7 cellular contexts compared by ENCODE assay signal in genomic region chr6:145733770-145734169, GRCh38. TPM values are rescaled to one million over a fixed set of nuclear protein-coding genes. Genes with fewer than 3 reads are reported as not detected.
DNase-seq lines count a peak whose midpoint lies in the region; ATAC-seq and TF ChIP-seq lines count a peak whose summit lies in the region.

No MANE protein-coding gene starts in this region.

- H2BK12ac ChIP-seq in H9 (ENCODE audit: insufficient read length, low read depth, low read length), result no peak overlapping the region

- no peak overlapping the region for H3K4ac ChIP-seq in H9 (ENCODE audit: low read depth, low read length)

- H3K9me3 Mint-ChIP-seq in H9 (peaks cover 7 to 16% of the 10 kb centered on the region in 2 experiments; a peak in 3 of 5 replicates), brain (peaks cover 6 to 20% (median 15%) of the 10 kb centered on the region in 5 experiments)

- no peak overlapping the region for H3K27ac ChIP-seq in H9 (ENCODE audit: insufficient read length, low read depth, low read length)

- TF ChIP-seq CTCF in H9 (conservative IDR thresholded peaks at IDR 0.05) (no peak), brain (conservative IDR thresholded peaks at IDR 0.05) (no peak)

- no peak overlapping the region for H2AK5ac ChIP-seq in H9 (ENCODE audit: insufficient read length, low read length)

- H3K36me3 Mint-ChIP-seq in H9 (ENCODE audit: insufficient read depth in 1 of 3, low read depth in 3 of 3) (peaks cover 13 to 16% (median 14%) of the 10 kb centered on the region in 3 experiments; a peak in 6 of 7 replicates), brain (peaks cover 25% of the 10 kb centered on the region)

- H3K27ac Mint-ChIP-seq in H9 (no peak overlapping the region), brain (peak overlapping the region; percentile 79 to 99 (median 98))

- no peak overlapping the region for H2AFZ ChIP-seq in H9 (ENCODE audit: low read length)

- no peak overlapping the region for H3K18ac ChIP-seq in H9 (ENCODE audit: insufficient read length, low read depth, low read length)

- H4K5ac ChIP-seq in H9 (ENCODE audit: insufficient read length, low read depth, low read length), result no peak overlapping the region

- no peak overlapping the region for H4K91ac ChIP-seq in H9 (ENCODE audit: insufficient read length, low read depth, low read length)

- no peak overlapping the region for H3K14ac ChIP-seq in H9 (ENCODE audit: insufficient read depth, low read length)

- no peaks in the 10 kb centered on the region for H3K23me2 ChIP-seq in H9 (ENCODE audit: insufficient read length, low read depth, low read length, poor library complexity, severe bottlenecking)

- no peaks in the 10 kb centered on the region for H3K79me1 ChIP-seq in H9 (ENCODE audit: insufficient read depth, low read depth, low read length, poor library complexity, severe bottlenecking)

- no peaks in the 10 kb centered on the region for H3K9me3 ChIP-seq in H9 (ENCODE audit: control insufficient read depth, low read depth, low read length)

- H3K4me1 ChIP-seq in H9 (ENCODE audit: insufficient read depth, low read length), result no peaks in the 10 kb centered on the region

- no peak overlapping the region for H3K23ac ChIP-seq in H9 (ENCODE audit: insufficient read length, low read depth, low read length)

- no peak overlapping the region for H2BK15ac ChIP-seq in H9 (ENCODE audit: low read depth, low read length)

- no peaks in the 10 kb centered on the region for H3K79me2 ChIP-seq in H9 (ENCODE audit: insufficient read depth, low read length)

- peaks cover 10 to 13% of the 10 kb centered on the region in 2 experiments for H3K4me1 Mint-ChIP-seq in H9
- peaks cover 49% of the 10 kb centered on the region for H3K4me1 Mint-ChIP-seq in brain

- H3K9ac ChIP-seq in H9 (ENCODE audit: extremely low read depth, insufficient read length, low read length), result no peak overlapping the region

- no peak overlapping the region for H2BK20ac ChIP-seq in H9 (ENCODE audit: low read depth, low read length, poor library complexity, severe bottlenecking)

- no peak overlapping the region for H2BK120ac ChIP-seq in H9 (ENCODE audit: low read depth, low read length, poor library complexity, severe bottlenecking)

- no peak overlapping the region for H2BK5ac ChIP-seq in H9 (ENCODE audit: insufficient read length, low read length)

- peak overlapping the region; percentile 24 for H3K4me2 ChIP-seq in H9 (ENCODE audit: insufficient read depth, insufficient read length, low read length)

- H3K4me3 Mint-ChIP-seq in H9, result peak overlapping the region; percentile 82 to 89
- peak overlapping the region; percentile 91 to 97 (median 94) for H3K4me3 Mint-ChIP-seq in brain

- no peak overlapping the region for H3T11ph ChIP-seq in H9 (ENCODE audit: low read length)

- WGBS in H9 (ENCODE audit: extremely low coverage, insufficient read length, low lambda C conversion rate), result no CpG with 5 or more reads among the region's 3 CpGs

- no peaks in the 10 kb centered on the region for H3K27me3 ChIP-seq in H9 (ENCODE audit: insufficient read depth, low read length)

- H4K20me1 ChIP-seq in H9 (ENCODE audit: control insufficient read depth, insufficient read depth, insufficient read length), result no peaks in the 10 kb centered on the region

- no peak for DNase-seq in H9
- peak; percentile 32 for DNase-seq in NCI-H146 (lab: John Stamatoyannopoulos, UW)
- peak; percentile 26 for DNase-seq in pons (ENCODE audit: low spot score)
- no peak for DNase-seq in activated effector memory CD4-positive, alpha-beta T cell treated with anti-CD3 and anti-CD28 coated beads, Interleukin-2, amount 50 U/mL, for 16 hours
- DNase-seq in SKM-1 (lab: John Stamatoyannopoulos, UW; ENCODE audit: unreplicated experiment), result no peak

- ATAC-seq in GM21825 (IDR thresholded peaks at IDR 0.05; ENCODE audit: unreplicated experiment), result no peak

- no peak overlapping the region for H3K56ac ChIP-seq in H9 (ENCODE audit: insufficient read length, low read depth, low read length)

- H4K8ac ChIP-seq in H9 (replicated peaks; ENCODE audit: insufficient read length, low read depth, low read length), result no peak overlapping the region

- H3K27me3 Mint-ChIP-seq in H9 (ENCODE audit: low read depth), result peaks cover 1% of the 10 kb centered on the region; the same call in 1 of the 2 replicates
- no peaks in the 10 kb centered on the region for H3K27me3 Mint-ChIP-seq in brain

RNA-seq across cellular contexts. Expression of gene EPM2A, which starts 1.6 kb away (rescaled TPM):
- total RNA-seq in H9 (2021), result 8.2 and 9.0 TPM in 2 replicates
- 13.7 TPM for polyA plus RNA-seq in brain (ENCODE audit: insufficient read depth, low read depth, low replicate concordance)

Comparison
In these comparisons a context has a peak if more than half of its experiments do, and no peak if none do; other contexts are left out.
1. DNase-seq: peak in NCI-H146 (single experiment) and pons (single experiment); none in H9 (single experiment), activated effector memory CD4-positive, alpha-beta T cell treated with anti-CD3 and anti-CD28 coated beads, Interleukin-2, amount 50 U/mL, for 16 hours (single experiment) and SKM-1 (single experiment).
2. H3K27ac Mint-ChIP-seq: peak in brain (5 of 5); none in H9 (0 of 3).